ENCODE assay signal across 11 cellular contexts in the genomic region with DNA sequence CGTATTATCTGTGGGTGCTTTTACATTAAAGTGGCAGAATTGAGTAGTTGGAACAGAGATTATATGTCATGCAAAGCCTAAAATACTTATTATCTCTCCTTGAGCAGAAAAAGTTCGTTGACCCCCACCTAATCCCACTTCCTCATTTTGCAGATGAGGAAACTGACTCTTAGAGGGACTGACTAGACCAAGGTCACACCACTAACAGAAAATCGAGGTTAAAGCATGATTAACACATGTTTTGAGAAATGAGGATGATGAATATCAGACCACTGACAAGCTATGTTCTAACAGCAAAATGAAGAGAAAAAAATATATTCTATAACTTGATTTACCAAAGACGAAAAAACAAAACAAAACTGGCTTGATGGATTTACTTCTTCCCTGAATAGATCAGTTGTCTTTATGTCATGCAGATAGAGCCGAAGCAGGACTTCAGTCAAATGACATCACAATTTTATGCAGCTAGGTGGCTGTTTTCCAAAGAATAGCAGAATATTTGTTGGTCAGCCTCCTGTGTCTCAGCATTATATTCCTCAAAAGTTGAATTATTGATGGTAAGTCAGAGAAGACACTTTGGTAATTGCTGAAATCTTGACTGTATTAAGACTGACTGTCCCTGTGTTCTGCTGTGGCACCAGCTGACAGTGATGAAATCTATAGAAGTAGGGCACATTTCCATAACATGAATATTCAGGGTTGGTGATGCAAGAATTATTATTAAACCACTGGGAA. TPM values are rescaled to one million over a fixed set of nuclear protein-coding genes. Genes with fewer than 3 reads are reported as not detected.
DNase-seq lines count a peak whose midpoint lies in the region; ATAC-seq and TF ChIP-seq lines count a peak whose summit lies in the region.
"Had no signal": no experiment of that assay in that cellular context is flagged by ENCODE, and none has a peak within 500 bp of the region (broad histone marks: within the 10 kb centered on the region; RNA-seq: fewer than 3 reads in every experiment).

No MANE protein-coding gene starts in this region.

- ATAC-seq in GM19023 (IDR thresholded peaks at IDR 0.05; ENCODE audit: unreplicated experiment): peak; percentile 58
- peak; percentile 74 for ATAC-seq in HG02759 (IDR thresholded peaks at IDR 0.05; ENCODE audit: unreplicated experiment)

- DNase-seq in HL-60 (ENCODE audit: low read depth in 1 of 2, low spot score in 1 of 2): peak; percentile 90 to 91
- peak in 9 of 61 donors; percentile 2 to 72 (median 19) for DNase-seq in caudate nucleus (lab: John Stamatoyannopoulos, UW)
- no peak for DNase-seq in NCI-H2081 (lab: John Stamatoyannopoulos, UW)
- DNase-seq in nucleus accumbens (lab: John Stamatoyannopoulos, UW): no peak
- no peak for DNase-seq in SK-N-DZ (ENCODE audit: low spot score)
- no peak for DNase-seq in NCI-H2029 (lab: John Stamatoyannopoulos, UW)
- DNase-seq: DMS79 treated with DMSO at 0.1 percent for 48 hours, H7 had no signal

- no peak overlapping the region for H3K4me3 ChIP-seq in HL-60 (replicated peaks; ENCODE audit: insufficient read depth, low read length)
- H3K4me3 ChIP-seq: neural progenitor cell had no signal

- TF ChIP-seq CTCF in HL-60 (IDR thresholded peaks at IDR 0.05; ENCODE audit: insufficient read depth, low read length): no peak

- H3K27ac ChIP-seq in HL-60 (replicated peaks): peak overlapping the region; percentile 88
- peak overlapping the region; percentile 11 for H3K27ac ChIP-seq in caudate nucleus (ENCODE audit: low read depth, low read length)
- H3K27ac ChIP-seq: neural progenitor cell had no signal

- no peaks in the 10 kb centered on the region for H3K27me3 ChIP-seq in HL-60 (ENCODE audit: insufficient read depth, poor library complexity, severe bottlenecking)
- H3K27me3 ChIP-seq: neural progenitor cell had no signal

RNA-seq across cellular contexts. Expression of gene SMIM30, which starts 24.2 kb away (rescaled TPM):
- polyA plus RNA-seq in SK-N-DZ (2014; cell fraction: cytosol; rRNA removed): 60.7 and 89.9 TPM in 2 replicates
- polyA plus RNA-seq in SK-N-DZ (2014; cell fraction: nucleus; rRNA removed): 62.6 and 67.6 TPM in 2 replicates

RNA-seq across cellular contexts. Expression of gene GPR85, which starts 55.9 kb away (rescaled TPM):
- polyA plus RNA-seq in SK-N-DZ (2014; cell fraction: cytosol; rRNA removed): 4.8 and 5.3 TPM in 2 replicates
- 1.6 and 3.1 TPM in 2 replicates for polyA plus RNA-seq in SK-N-DZ (2014; cell fraction: nucleus; rRNA removed)

Comparison
In these comparisons a context has a peak if more than half of its experiments do, and no peak if none do; other contexts are left out.
1. DNase-seq: peak in HL-60 (2 of 2); none in NCI-H2081 (0 of 2), nucleus accumbens (0 of 56), SK-N-DZ (single experiment) and NCI-H2029 (single experiment).